6 cellular contexts compared by ENCODE assay signal in genomic region chr19:38386968-38387549, GRCh38. TPM values are rescaled to one million over a fixed set of nuclear protein-coding genes. Genes with fewer than 3 reads are reported as not detected.
DNase-seq lines count a peak whose midpoint lies in the region; ATAC-seq and TF ChIP-seq lines count a peak whose summit lies in the region.

No MANE protein-coding gene starts in this region.

- H2BK12ac ChIP-seq in mesenchymal stem cell (ENCODE audit: low read length in 2 of 2): no peak overlapping the region

- no peak overlapping the region for H2BK5ac ChIP-seq in mesenchymal stem cell (ENCODE audit: low read depth, low read length, poor library complexity, severe bottlenecking)

- CTCF ChIA-PET in WTC11 (lab: Charles Lee): interaction anchor here (0.7 to 5.4 kb wide), 25 partner anchors 12 to 544 kb away, joined by 3 to 110 read pairs (median 5); partner anchors contain the start of genes ACTN4, CATSPERG, EIF3K and FAM98C

- H2BK120ac ChIP-seq in mesenchymal stem cell (ENCODE audit: low read depth, low read length): no peak overlapping the region

- H3K27me3 Mint-ChIP-seq in WTC11 (ENCODE audit: low read depth): peaks cover 3% of the 10 kb centered on the region; the same call in 1 of the 2 replicates

- peak overlapping the region; percentile 63 for H3K27ac ChIP-seq in mesenchymal stem cell (ENCODE audit: low read length, poor library complexity, severe bottlenecking)

- ATAC-seq in WTC11 (no peak; the same call in 1 of the 2 replicates), GM19351 (IDR thresholded peaks at IDR 0.05; ENCODE audit: unreplicated experiment) (no peak), GM21367 (IDR thresholded peaks at IDR 0.05; ENCODE audit: unreplicated experiment) (no peak)

- H3K9ac ChIP-seq in ES-I3 (ENCODE audit: low read depth, low read length) (peak overlapping the region; percentile 56), mesenchymal stem cell (ENCODE audit: low read length) (peak overlapping the region; percentile 33)

- no peak overlapping the region for H4K8ac ChIP-seq in mesenchymal stem cell (ENCODE audit: low read length)

- H3K23ac ChIP-seq in mesenchymal stem cell (ENCODE audit: low read length in 2 of 2): no peak overlapping the region

- no peaks in the 10 kb centered on the region for H3K9me3 Mint-ChIP-seq in WTC11

- peaks cover 25% of the 10 kb centered on the region for H3K36me3 Mint-ChIP-seq in WTC11

- H3K4ac ChIP-seq in mesenchymal stem cell (ENCODE audit: low read depth in 1 of 2, low read length in 2 of 2): peak overlapping the region in 1 of 2 experiments; percentile 37

- H2BK15ac ChIP-seq in mesenchymal stem cell (ENCODE audit: low read depth, poor library complexity, severe bottlenecking): peak overlapping the region; percentile 17

- no peak overlapping the region for H2AK5ac ChIP-seq in mesenchymal stem cell (ENCODE audit: low read length, severe bottlenecking)

- H3K18ac ChIP-seq in mesenchymal stem cell (ENCODE audit: low read depth in 1 of 2, low read length in 2 of 2): no peak overlapping the region

- H3K9me3 ChIP-seq in ES-I3 (ENCODE audit: control insufficient read depth, insufficient read depth, low read length) (no peaks in the 10 kb centered on the region), mesenchymal stem cell (ENCODE audit: control insufficient read depth, low read length) (no peaks in the 10 kb centered on the region)

- TF ChIP-seq CTCF in WTC11 (IDR thresholded peaks at IDR 0.05): no peak

- POLR2A ChIA-PET in WTC11 (lab: Charles Lee): interaction anchor here (1.0 to 2.3 kb wide), 11 partner anchors 11 to 261 kb away, joined by 3 to 27 read pairs (median 4); partner anchors contain the start of genes ACTN4, FAM98C and PSMD8

- H3K4me1 Mint-ChIP-seq in WTC11: peaks cover 28% of the 10 kb centered on the region

- no peak overlapping the region for H2AFZ ChIP-seq in mesenchymal stem cell (ENCODE audit: low read depth, low read length)

- H3K27ac Mint-ChIP-seq in WTC11: peak overlapping the region; percentile 95

- H3K4me2 ChIP-seq in mesenchymal stem cell (ENCODE audit: low read length, poor library complexity, severe bottlenecking): peak overlapping the region; percentile 48

- peak overlapping the region; percentile 53 to 85 for H3K4me3 ChIP-seq in mesenchymal stem cell (ENCODE audit: insufficient read depth in 1 of 2, low read depth in 1 of 2, low read length in 2 of 2)

- H3K27me3 ChIP-seq in mesenchymal stem cell (ENCODE audit: control insufficient read depth in 1 of 2, insufficient read depth in 1 of 2, low read length in 2 of 2): no peaks in the 10 kb centered on the region

- H3K79me1 ChIP-seq in mesenchymal stem cell (replicated peaks; ENCODE audit: low read length, poor library complexity, severe bottlenecking): peaks cover 35% of the 10 kb centered on the region

- no peak overlapping the region for H3K14ac ChIP-seq in mesenchymal stem cell (ENCODE audit: low read length in 2 of 2)

- DNase-seq in WTC11 (ENCODE audit: low spot score) (peak; percentile 39), mesenchymal stem cell (no peak), NCI-H1417 (lab: John Stamatoyannopoulos, UW) (no peak)

- 91% methylated on average over 37 of the region's 37 CpGs for WGBS in mesenchymal stem cell

- H4K91ac ChIP-seq in mesenchymal stem cell (ENCODE audit: low read length): peak overlapping the region; percentile 55

- H3K4me1 ChIP-seq in ES-I3 (ENCODE audit: insufficient read depth, low read length): peaks cover 15% of the 10 kb centered on the region
- H3K4me1 ChIP-seq in mesenchymal stem cell (ENCODE audit: control insufficient read depth, insufficient read depth, low read depth, low read length): peaks cover 39% of the 10 kb centered on the region

- peak overlapping the region; percentile 85 for H3K4me3 Mint-ChIP-seq in WTC11

- H3K36me3 ChIP-seq in ES-I3 (ENCODE audit: insufficient read depth, low read length): peaks cover 4% of the 10 kb centered on the region; the same call in 1 of the 2 replicates
- peaks cover 38 to 51% of the 10 kb centered on the region in 2 experiments for H3K36me3 ChIP-seq in mesenchymal stem cell (ENCODE audit: control insufficient read depth in 1 of 2, insufficient read depth in 2 of 2, low read depth in 1 of 2, low read length in 2 of 2)

TF ChIP-seq in WTC11, 78 proteins besides CTCF, POLR2A, EP300 and RAD21 (continues in another document):
- TF ChIP-seq CBFB (CRISPR knock-in tag; IDR thresholded peaks at IDR 0.05; ENCODE audit: low read depth) (no peak), NR1H2 (CRISPR knock-in tag; IDR thresholded peaks at IDR 0.05) (no peak), ZNF671 (CRISPR knock-in tag; IDR thresholded peaks at IDR 0.05) (no peak), HMGXB4 (CRISPR knock-in tag; IDR thresholded peaks at IDR 0.05) (no peak; the same call in 1 of the 2 replicates), GABPB1 (CRISPR knock-in tag; IDR thresholded peaks at IDR 0.05) (no peak), OVOL2 (CRISPR knock-in tag; IDR thresholded peaks at IDR 0.05; ENCODE audit: borderline replicate concordance) (no peak), NR3C1 (CRISPR knock-in tag; conservative IDR thresholded peaks at IDR 0.05; ENCODE audit: low read depth) (no peak), FOXP1 (CRISPR knock-in tag; IDR thresholded peaks at IDR 0.05; ENCODE audit: borderline replicate concordance) (no peak), NFE2L1 (CRISPR knock-in tag; IDR thresholded peaks at IDR 0.05) (no peak), ZNF425 (CRISPR knock-in tag; conservative IDR thresholded peaks at IDR 0.05) (no peak), SOX15 (CRISPR knock-in tag; IDR thresholded peaks at IDR 0.05) (no peak), ZNF317 (CRISPR knock-in tag; IDR thresholded peaks at IDR 0.05; ENCODE audit: borderline replicate concordance, low read depth) (no peak), E2F5 (CRISPR knock-in tag; IDR thresholded peaks at IDR 0.05) (no peak), FOXK1 (CRISPR knock-in tag; IDR thresholded peaks at IDR 0.05) (no peak), CDX4 (CRISPR knock-in tag; IDR thresholded peaks at IDR 0.05; ENCODE audit: borderline replicate concordance) (no peak)

RNA-seq across cellular contexts. Expression of gene GGN, which starts 0.8 kb away (rescaled TPM):
- total RNA-seq in WTC11 (2021): 2.4 to 3.1 TPM (median 2.7 TPM) in 3 replicates
- 1.7 TPM for polyA plus RNA-seq in mesenchymal stem cell (2013, experiment 1 of 2)
- 1.5 TPM for polyA plus RNA-seq in mesenchymal stem cell (2013, experiment 2 of 2)

RNA-seq across cellular contexts. Expression of gene SPRED3, which starts 1.4 kb away (rescaled TPM):
- 5.2 to 7.3 TPM (median 7.2 TPM) in 3 replicates for total RNA-seq in WTC11 (2021)
- 12.8 TPM for polyA plus RNA-seq in mesenchymal stem cell (2013, experiment 1 of 2)
- polyA plus RNA-seq in mesenchymal stem cell (2013, experiment 2 of 2): 11.8 TPM

RNA-seq across cellular contexts. Expression of gene PSMD8, which starts 12.7 kb away (rescaled TPM):
- total RNA-seq in WTC11 (2021): 156 to 167 TPM (median 160 TPM) in 3 replicates
- polyA plus RNA-seq in mesenchymal stem cell (2013, experiment 1 of 2): 237 TPM
- 242 TPM for polyA plus RNA-seq in mesenchymal stem cell (2013, experiment 2 of 2)

RNA-seq across cellular contexts. Expression of gene FAM98C, which starts 15.8 kb away (rescaled TPM):
- 9.7 to 12.2 TPM (median 10.2 TPM) in 3 replicates for total RNA-seq in WTC11 (2021)
- 9.3 TPM for polyA plus RNA-seq in mesenchymal stem cell (2013, experiment 1 of 2)
- 9.1 TPM for polyA plus RNA-seq in mesenchymal stem cell (2013, experiment 2 of 2)

RNA-seq across cellular contexts. Expression of gene RASGRP4, which starts 39.0 kb away (rescaled TPM):
- total RNA-seq in WTC11 (2021): 2.5 to 4.1 TPM (median 3.4 TPM) in 3 replicates
- not detected for polyA plus RNA-seq in mesenchymal stem cell (2013, experiment 1 of 2)
- not detected for polyA plus RNA-seq in mesenchymal stem cell (2013, experiment 2 of 2)
